Comparison of ENCODE assay signal across 8 cellular contexts in genomic region chr9:72315089-72315509, GRCh38. TPM values are rescaled to one million over a fixed set of nuclear protein-coding genes. Genes with fewer than 3 reads are reported as not detected.
DNase-seq lines count a peak whose midpoint lies in the region; ATAC-seq and TF ChIP-seq lines count a peak whose summit lies in the region.

No MANE protein-coding gene starts in this region.

- H3K4me3 Mint-ChIP-seq in CD14-positive monocyte: no peak overlapping the region
- no peak overlapping the region for H3K4me3 Mint-ChIP-seq in effector memory CD8-positive, alpha-beta T cell

- no peak overlapping the region for H2BK5ac ChIP-seq in trophoblast cell (ENCODE audit: low read depth, low read length, poor library complexity)

- no peak overlapping the region for H2BK120ac ChIP-seq in trophoblast cell (ENCODE audit: insufficient read depth, low read length, poor library complexity)

- DNase-seq in CD14-positive monocyte (ENCODE audit: low spot score): no peak
- DNase-seq in NCI-H524 treated with DMSO at 0.1 percent for 48 hours (lab: John Stamatoyannopoulos, UW): peak; percentile 6
- peak; percentile 76 for DNase-seq in fibroblast of peridontal ligament (ENCODE audit: extremely low read depth)
- no peak for DNase-seq in trophoblast cell
- DNase-seq in effector memory CD8-positive, alpha-beta T cell: no peak
- DNase-seq in GM10266 (ENCODE audit: extremely low spot score): no peak
- DNase-seq in SHP77 treated with DMSO at 0.1 percent for 48 hours (lab: John Stamatoyannopoulos, UW): no peak
- no peak for DNase-seq in NCI-H187 treated with DMSO at 0.1 percent for 48 hours (lab: John Stamatoyannopoulos, UW)

- no peak overlapping the region for H4K12ac ChIP-seq in trophoblast cell (ENCODE audit: low read depth, low read length)

- H3K18ac ChIP-seq in trophoblast cell (ENCODE audit: low read length): no peak overlapping the region

- H3K9me3 ChIP-seq in trophoblast cell (ENCODE audit: insufficient read depth, low read depth, low read length): no peaks in the 10 kb centered on the region

- peaks cover 0 to 1% (median 0%) of the 10 kb centered on the region in 3 donors for H3K27me3 Mint-ChIP-seq in CD14-positive monocyte (ENCODE audit: low read depth in 3 of 3)
- H3K27me3 Mint-ChIP-seq in effector memory CD8-positive, alpha-beta T cell: peaks cover 0 to 10% of the 10 kb centered on the region in 2 donors

- H4K91ac ChIP-seq in trophoblast cell (ENCODE audit: low read depth, low read length): no peak overlapping the region

- intact Hi-C loops in CD14-positive monocyte (cut with micrococcal nuclease): loop anchor here in 1 of 2 donors (5.0 kb wide), 1 partner anchor 33 kb away; no protein-coding TSS in a partner anchor

- WGBS in trophoblast cell (ENCODE audit: extremely low coverage, insufficient coverage, insufficient read length): no CpG with 5 or more reads among the region's 5 CpGs

- H3K9me3 Mint-ChIP-seq in CD14-positive monocyte: no peaks in the 10 kb centered on the region
- no peaks in the 10 kb centered on the region for H3K9me3 Mint-ChIP-seq in effector memory CD8-positive, alpha-beta T cell

- H2AFZ ChIP-seq in trophoblast cell (ENCODE audit: insufficient read depth, low read length, poor library complexity): no peak overlapping the region

- no peak overlapping the region for H3K14ac ChIP-seq in trophoblast cell (ENCODE audit: low read length)

- H3K23ac ChIP-seq in trophoblast cell (ENCODE audit: low read length): no peak overlapping the region

- no peak overlapping the region for H3K9ac ChIP-seq in trophoblast cell (ENCODE audit: low read length)

- no peak overlapping the region for H3K4me2 ChIP-seq in trophoblast cell (ENCODE audit: low read length)

- no peaks in the 10 kb centered on the region for H3K79me1 ChIP-seq in trophoblast cell (ENCODE audit: low read length)

- H3K4me3 ChIP-seq in trophoblast cell (ENCODE audit: low read depth, low read length): no peak overlapping the region

- no peaks in the 10 kb centered on the region for H3K4me1 ChIP-seq in trophoblast cell (ENCODE audit: control insufficient read depth in 1 of 2, insufficient read depth in 2 of 2, low read length in 2 of 2)

- no peak for TF ChIP-seq CTCF in CD14-positive monocyte (IDR thresholded peaks at IDR 0.05)
- no peak for TF ChIP-seq CTCF in GM10266 (IDR thresholded peaks at IDR 0.05; ENCODE audit: control insufficient read depth, insufficient read depth, low read depth, missing control alignments)

- peak overlapping the region; percentile 50 to 82 (median 63) for H3K27ac Mint-ChIP-seq in CD14-positive monocyte
- no peak overlapping the region for H3K27ac Mint-ChIP-seq in effector memory CD8-positive, alpha-beta T cell

- no peak overlapping the region for H3K4ac ChIP-seq in trophoblast cell (ENCODE audit: low read depth, low read length)

- peak overlapping the region; percentile 59 for H2BK12ac ChIP-seq in trophoblast cell (ENCODE audit: low read length)

- peaks cover 60% of the 10 kb centered on the region for H3K4me1 Mint-ChIP-seq in CD14-positive monocyte
- H3K4me1 Mint-ChIP-seq in effector memory CD8-positive, alpha-beta T cell (ENCODE audit: low read depth in 2 of 2): no peaks in the 10 kb centered on the region

- H3K27ac ChIP-seq in trophoblast cell (ENCODE audit: low read depth, low read length): no peak overlapping the region

- H4K8ac ChIP-seq in trophoblast cell (ENCODE audit: low read depth, low read length): no peak overlapping the region

- H3K36me3 ChIP-seq in trophoblast cell (ENCODE audit: control insufficient read depth in 1 of 2, insufficient read depth in 2 of 2, low read length in 2 of 2): no peaks in the 10 kb centered on the region

- H3K27me3 ChIP-seq in trophoblast cell (ENCODE audit: insufficient read depth, low read length): no peaks in the 10 kb centered on the region

- peaks cover 14 to 16% of the 10 kb centered on the region in 2 donors for H3K36me3 Mint-ChIP-seq in CD14-positive monocyte
- H3K36me3 Mint-ChIP-seq in effector memory CD8-positive, alpha-beta T cell (ENCODE audit: insufficient read depth): no peaks in the 10 kb centered on the region

- H3K79me2 ChIP-seq in trophoblast cell (ENCODE audit: control insufficient read depth, insufficient read depth, low read length, poor library complexity): no peaks in the 10 kb centered on the region

- ATAC-seq in effector memory CD8-positive, alpha-beta T cell (replicated peaks): no peak

- H2AK5ac ChIP-seq in trophoblast cell (ENCODE audit: low read length): no peak overlapping the region

RNA-seq across cellular contexts. Expression of gene ZFAND5, which starts 49.9 kb away (rescaled TPM):
- polyA plus RNA-seq in CD14-positive monocyte: 100 to 1,000 TPM; 199 to 237 TPM
- 209 and 220 TPM in 2 replicates for polyA plus RNA-seq in trophoblast cell (2013)

Comparison
In these comparisons a context has a peak if more than half of its experiments do, and no peak if none do; other contexts are left out.
1. DNase-seq: peak in NCI-H524 treated with DMSO at 0.1 percent for 48 hours (single experiment) and fibroblast of peridontal ligament (single experiment); none in CD14-positive monocyte (single experiment), trophoblast cell (0 of 2), effector memory CD8-positive, alpha-beta T cell (0 of 3), GM10266 (single experiment), SHP77 treated with DMSO at 0.1 percent for 48 hours (single experiment) and NCI-H187 treated with DMSO at 0.1 percent for 48 hours (single experiment).
2. H3K27ac Mint-ChIP-seq: peak in CD14-positive monocyte (7 of 7); none in effector memory CD8-positive, alpha-beta T cell (0 of 2).